25 cellular contexts compared by ENCODE assay signal in genomic region chr21:20970691-20971090, GRCh38. TPM values are rescaled to one million over a fixed set of nuclear protein-coding genes. Genes with fewer than 3 reads are reported as not detected.
"Had no signal": no experiment of that assay in that cellular context is flagged by ENCODE, and none has a peak within 500 bp of the region (broad histone marks: within the 10 kb centered on the region; RNA-seq: fewer than 3 reads in every experiment).

No MANE protein-coding gene starts in this region.

- FAIRE-seq: endothelial cell of umbilical vein had no signal

- H3K27me3 Mint-ChIP-seq: activated CD4-positive, alpha-beta memory T cell treated with anti-CD3 and anti-CD28 coated beads for 36 hours; activated CD4-positive, alpha-beta T cell treated with anti-CD3 and anti-CD28 coated beads, Interleukin-2, amount 10 ng/mL, durations not matched to agents 24 days and 14 days; activated T-cell treated with anti-CD3 and anti-CD28 coated beads, Interleukin-2, amount 50 U/mL, for 24 hours; effector memory CD8-positive, alpha-beta T cell; naive B cell; stimulated activated memory B cell treated with anti-CD40 and anti-IgM and Interleukin-4, amounts not matched to agents 10 μg/mL and 1 μg/mL and 100 μg/mL, for 72 hours; stimulated activated naive CD8-positive, alpha-beta T cell treated with anti-CD3 and anti-CD28 coated beads, Interleukin-15, amount 100 ng/mL, for 72 hours; T-helper 17 cell had no signal

- H3K4me1 ChIP-seq: gastroesophageal sphincter, heart left ventricle, left lung, lower lobe of right lung, prostate gland, suprapubic skin had no signal

- DNase-seq: activated CD4-positive, alpha-beta T cell treated with anti-CD3 and anti-CD28 coated beads, Interleukin-2, amount 10 ng/mL, durations not matched to agents 24 days and 14 days; activated CD8-positive, alpha-beta memory T cell treated with anti-CD3 and anti-CD28 coated beads, Interleukin-2, amount 50 U/mL, for 48 hours; activated gamma-delta T cell treated with Interleukin-2 at 50 U/mL for 16 hours; activated T-cell treated with anti-CD3 and anti-CD28 coated beads, Interleukin-2, amount 50 U/mL, for 24 hours; central memory CD4-positive, alpha-beta T cell; effector memory CD8-positive, alpha-beta T cell; lower lobe of right lung; T-helper 17 cell; T1000 had no signal

- H3K4me2 ChIP-seq: smooth muscle cell had no signal

- H3K36me3 ChIP-seq: gastroesophageal sphincter, heart left ventricle, left lung, lower lobe of right lung, neutrophil, prostate gland, suprapubic skin, tibial nerve, WERI-Rb-1 had no signal

- H3K27me3 ChIP-seq: gastroesophageal sphincter, heart left ventricle, left lung, neutrophil, suprapubic skin, tibial nerve had no signal

- H3K9me3 Mint-ChIP-seq: activated CD4-positive, alpha-beta memory T cell treated with anti-CD3 and anti-CD28 coated beads for 36 hours; activated CD4-positive, alpha-beta T cell treated with anti-CD3 and anti-CD28 coated beads, Interleukin-2, amount 10 ng/mL, durations not matched to agents 24 days and 14 days; activated T-cell treated with anti-CD3 and anti-CD28 coated beads, Interleukin-2, amount 50 U/mL, for 24 hours; naive B cell; nephron progenitor cell; stimulated activated memory B cell treated with anti-CD40 and anti-IgM and Interleukin-4, amounts not matched to agents 10 μg/mL and 1 μg/mL and 100 μg/mL, for 72 hours; stimulated activated naive CD8-positive, alpha-beta T cell treated with anti-CD3 and anti-CD28 coated beads, Interleukin-15, amount 100 ng/mL, for 72 hours had no signal

- H3K27ac Mint-ChIP-seq: activated CD4-positive, alpha-beta memory T cell treated with anti-CD3 and anti-CD28 coated beads for 36 hours; activated CD4-positive, alpha-beta T cell treated with anti-CD3 and anti-CD28 coated beads, Interleukin-2, amount 10 ng/mL, durations not matched to agents 24 days and 14 days; activated T-cell treated with anti-CD3 and anti-CD28 coated beads, Interleukin-2, amount 50 U/mL, for 24 hours; effector memory CD8-positive, alpha-beta T cell; naive B cell; nephron progenitor cell; stimulated activated memory B cell treated with anti-CD40 and anti-IgM and Interleukin-4, amounts not matched to agents 10 μg/mL and 1 μg/mL and 100 μg/mL, for 72 hours; stimulated activated naive CD8-positive, alpha-beta T cell treated with anti-CD3 and anti-CD28 coated beads, Interleukin-15, amount 100 ng/mL, for 72 hours; T-helper 17 cell had no signal

- H3K4me3 ChIP-seq: gastroesophageal sphincter, heart left ventricle, left lung, lower lobe of right lung, prostate gland, smooth muscle cell, suprapubic skin, tibial nerve had no signal

- H3K36me3 Mint-ChIP-seq: activated CD4-positive, alpha-beta memory T cell treated with anti-CD3 and anti-CD28 coated beads for 36 hours; naive B cell; stimulated activated memory B cell treated with anti-CD40 and anti-IgM and Interleukin-4, amounts not matched to agents 10 μg/mL and 1 μg/mL and 100 μg/mL, for 72 hours had no signal

- H3K27ac ChIP-seq: gastroesophageal sphincter, heart left ventricle, left lung, lower lobe of right lung, neutrophil, prostate gland, suprapubic skin, WERI-Rb-1 had no signal

- H3K4me1 Mint-ChIP-seq: activated CD4-positive, alpha-beta T cell treated with anti-CD3 and anti-CD28 coated beads, Interleukin-2, amount 10 ng/mL, durations not matched to agents 24 days and 14 days; naive B cell; nephron progenitor cell; stimulated activated memory B cell treated with anti-CD40 and anti-IgM and Interleukin-4, amounts not matched to agents 10 μg/mL and 1 μg/mL and 100 μg/mL, for 72 hours; stimulated activated naive CD8-positive, alpha-beta T cell treated with anti-CD3 and anti-CD28 coated beads, Interleukin-15, amount 100 ng/mL, for 72 hours; T-helper 17 cell had no signal

- H3K4me3 Mint-ChIP-seq: activated CD4-positive, alpha-beta memory T cell treated with anti-CD3 and anti-CD28 coated beads for 36 hours; activated CD4-positive, alpha-beta T cell treated with anti-CD3 and anti-CD28 coated beads, Interleukin-2, amount 10 ng/mL, durations not matched to agents 24 days and 14 days; activated T-cell treated with anti-CD3 and anti-CD28 coated beads, Interleukin-2, amount 50 U/mL, for 24 hours; effector memory CD8-positive, alpha-beta T cell; naive B cell; nephron progenitor cell; stimulated activated memory B cell treated with anti-CD40 and anti-IgM and Interleukin-4, amounts not matched to agents 10 μg/mL and 1 μg/mL and 100 μg/mL, for 72 hours; stimulated activated naive CD8-positive, alpha-beta T cell treated with anti-CD3 and anti-CD28 coated beads, Interleukin-15, amount 100 ng/mL, for 72 hours; T-helper 17 cell had no signal

- ATAC-seq: activated CD4-positive, CD25-positive, alpha-beta regulatory T cell treated with anti-CD3 and anti-CD28 coated beads, Interleukin-2, amount 50 U/mL, for 24 hours; effector memory CD8-positive, alpha-beta T cell; gastroesophageal sphincter; heart left ventricle; lower lobe of right lung; stimulated activated memory B cell treated with anti-CD40 and anti-IgM and Interleukin-4, amounts not matched to agents 10 μg/mL and 1 μg/mL and 100 μg/mL, for 72 hours; T-helper 17 cell had no signal

RNA-seq across cellular contexts. Expression of gene NCAM2, which starts 27.5 kb away (rescaled TPM):
- total RNA-seq: activated CD4-positive, alpha-beta memory T cell treated with anti-CD3 and anti-CD28 coated beads for 36 hours; activated CD4-positive, alpha-beta T cell treated with anti-CD3 and anti-CD28 coated beads, Interleukin-2, amount 10 ng/mL, durations not matched to agents 24 days and 14 days; T-helper 17 cell had no signal
